In genomic region chr1:192626366-192627179, GRCh38 we compare ENCODE assay signal across 1 cellular context.
TF ChIP-seq lines count a peak whose summit lies in the region.

No MANE protein-coding gene starts in this region.

TF ChIP-seq in GM12878, 131 proteins besides CTCF, POLR2A, EP300 and RAD21 (continued from another document and continues in another):
- TF ChIP-seq NKRF (conservative IDR thresholded peaks at IDR 0.05) (no peak), WRNIP1 (IDR thresholded peaks at IDR 0.05; ENCODE audit: borderline replicate concordance, low read depth, low read length) (no peak), BACH1 (IDR thresholded peaks at IDR 0.05; ENCODE audit: borderline replicate concordance) (no peak), ZSCAN29 (IDR thresholded peaks at IDR 0.05) (no peak), MYB (IDR thresholded peaks at IDR 0.05; ENCODE audit: borderline replicate concordance, low read depth, low read length) (no peak), BRCA1 (IDR thresholded peaks at IDR 0.05; ENCODE audit: low read depth, low read length) (no peak), POU2F2 (IDR thresholded peaks at IDR 0.05; ENCODE audit: borderline replicate concordance, low read depth, low read length) (peak; percentile 49; the same call in 1 of the 3 replicates), NBN (IDR thresholded peaks at IDR 0.05) (0 out of 2 replicates have a peak, but pooled peaks have one; percentile 29), PAX5 (IDR thresholded peaks at IDR 0.05; ENCODE audit: borderline replicate concordance, low read depth, low read length) (0 out of 2 replicates have a peak, but pooled peaks have one; percentile 35), CBX5 (IDR thresholded peaks at IDR 0.05; ENCODE audit: low read depth) (no peak), CREB1 (IDR thresholded peaks at IDR 0.05; ENCODE audit: low read depth) (no peak), YBX1 (IDR thresholded peaks at IDR 0.05) (no peak), HCFC1 (IDR thresholded peaks at IDR 0.05; ENCODE audit: low read length) (no peak), CBFB (IDR thresholded peaks at IDR 0.05; ENCODE audit: low read depth) (no peak), TAF1 (IDR thresholded peaks at IDR 0.05; ENCODE audit: borderline replicate concordance, low read depth, low read length) (no peak), TCF7 (IDR thresholded peaks at IDR 0.05; ENCODE audit: borderline replicate concordance) (no peak), ATF3 (IDR thresholded peaks at IDR 0.05; ENCODE audit: borderline replicate concordance, extremely low read depth, low read depth, low read length) (no peak), STAT3 (IDR thresholded peaks at IDR 0.05; ENCODE audit: low read depth, low read length) (no peak), CEBPZ (IDR thresholded peaks at IDR 0.05; ENCODE audit: low read depth, low read length) (no peak), KDM1A (IDR thresholded peaks at IDR 0.05; ENCODE audit: borderline replicate concordance) (no peak), NR2F1 (conservative IDR thresholded peaks at IDR 0.05) (no peak; the same call in 1 of the 2 replicates), RCOR1 (conservative IDR thresholded peaks at IDR 0.05; ENCODE audit: low read depth, low read length) (no peak), RFX5 (IDR thresholded peaks at IDR 0.05; ENCODE audit: low read depth, low read length) (no peak), NR2C1 (IDR thresholded peaks at IDR 0.05) (no peak), MTA2 (IDR thresholded peaks at IDR 0.05; ENCODE audit: low read depth) (peak; percentile 59), PAX8 (IDR thresholded peaks at IDR 0.05) (no peak), GABPA (IDR thresholded peaks at IDR 0.05; ENCODE audit: low read depth) (no peak), RUNX3 (IDR thresholded peaks at IDR 0.05; ENCODE audit: low read length) (no peak), SIX5 (IDR thresholded peaks at IDR 0.05; ENCODE audit: low read depth, low read length, severe bottlenecking) (no peak), MEF2B (IDR thresholded peaks at IDR 0.05; ENCODE audit: partially characterized antibody, poor library complexity, severe bottlenecking) (peak; percentile 96), ATF7 (IDR thresholded peaks at IDR 0.05; ENCODE audit: low read depth) (0 out of 2 replicates have a peak, but pooled peaks have one; percentile 13), BMI1 (IDR thresholded peaks at IDR 0.05; ENCODE audit: borderline replicate concordance) (peak; percentile 31; the same call in 1 of the 2 replicates), LARP7 (IDR thresholded peaks at IDR 0.05) (no peak), REST (IDR thresholded peaks at IDR 0.05; ENCODE audit: low read depth, low read length) (no peak), EZH2 (IDR thresholded peaks at IDR 0.05; ENCODE audit: borderline replicate concordance, control insufficient read depth, low read depth, low read length) (no peak), ASH2L (IDR thresholded peaks at IDR 0.05; ENCODE audit: borderline replicate concordance, low read depth) (no peak), RBBP5 (conservative IDR thresholded peaks at IDR 0.05) (no peak), BCL11A (IDR thresholded peaks at IDR 0.05; ENCODE audit: low read depth, low read length) (peak; percentile 12; the same call in 1 of the 2 replicates), E4F1 (IDR thresholded peaks at IDR 0.05; ENCODE audit: borderline replicate concordance, partially characterized antibody) (no peak)
- TF ChIP-seq, protein P1, sequence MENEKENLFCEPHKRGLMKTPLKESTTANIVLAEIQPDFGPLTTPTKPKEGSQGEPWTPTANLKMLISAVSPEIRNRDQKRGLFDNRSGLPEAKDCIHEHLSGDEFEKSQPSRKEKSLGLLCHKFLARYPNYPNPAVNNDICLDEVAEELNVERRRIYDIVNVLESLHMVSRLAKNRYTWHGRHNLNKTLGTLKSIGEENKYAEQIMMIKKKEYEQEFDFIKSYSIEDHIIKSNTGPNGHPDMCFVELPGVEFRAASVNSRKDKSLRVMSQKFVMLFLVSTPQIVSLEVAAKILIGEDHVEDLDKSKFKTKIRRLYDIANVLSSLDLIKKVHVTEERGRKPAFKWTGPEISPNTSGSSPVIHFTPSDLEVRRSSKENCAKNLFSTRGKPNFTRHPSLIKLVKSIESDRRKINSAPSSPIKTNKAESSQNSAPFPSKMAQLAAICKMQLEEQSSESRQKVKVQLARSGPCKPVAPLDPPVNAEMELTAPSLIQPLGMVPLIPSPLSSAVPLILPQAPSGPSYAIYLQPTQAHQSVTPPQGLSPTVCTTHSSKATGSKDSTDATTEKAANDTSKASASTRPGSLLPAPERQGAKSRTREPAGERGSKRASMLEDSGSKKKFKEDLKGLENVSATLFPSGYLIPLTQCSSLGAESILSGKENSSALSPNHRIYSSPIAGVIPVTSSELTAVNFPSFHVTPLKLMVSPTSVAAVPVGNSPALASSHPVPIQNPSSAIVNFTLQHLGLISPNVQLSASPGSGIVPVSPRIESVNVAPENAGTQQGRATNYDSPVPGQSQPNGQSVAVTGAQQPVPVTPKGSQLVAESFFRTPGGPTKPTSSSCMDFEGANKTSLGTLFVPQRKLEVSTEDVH (IDR thresholded peaks at IDR 0.05; ENCODE audit: low read depth, partially characterized antibody) = no peak
- TF ChIP-seq, protein P2, sequence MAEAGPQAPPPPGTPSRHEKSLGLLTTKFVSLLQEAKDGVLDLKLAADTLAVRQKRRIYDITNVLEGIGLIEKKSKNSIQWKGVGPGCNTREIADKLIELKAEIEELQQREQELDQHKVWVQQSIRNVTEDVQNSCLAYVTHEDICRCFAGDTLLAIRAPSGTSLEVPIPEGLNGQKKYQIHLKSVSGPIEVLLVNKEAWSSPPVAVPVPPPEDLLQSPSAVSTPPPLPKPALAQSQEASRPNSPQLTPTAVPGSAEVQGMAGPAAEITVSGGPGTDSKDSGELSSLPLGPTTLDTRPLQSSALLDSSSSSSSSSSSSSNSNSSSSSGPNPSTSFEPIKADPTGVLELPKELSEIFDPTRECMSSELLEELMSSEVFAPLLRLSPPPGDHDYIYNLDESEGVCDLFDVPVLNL (IDR thresholded peaks at IDR 0.05; ENCODE audit: low read depth, low read length) = no peak
- TF ChIP-seq, protein P3, sequence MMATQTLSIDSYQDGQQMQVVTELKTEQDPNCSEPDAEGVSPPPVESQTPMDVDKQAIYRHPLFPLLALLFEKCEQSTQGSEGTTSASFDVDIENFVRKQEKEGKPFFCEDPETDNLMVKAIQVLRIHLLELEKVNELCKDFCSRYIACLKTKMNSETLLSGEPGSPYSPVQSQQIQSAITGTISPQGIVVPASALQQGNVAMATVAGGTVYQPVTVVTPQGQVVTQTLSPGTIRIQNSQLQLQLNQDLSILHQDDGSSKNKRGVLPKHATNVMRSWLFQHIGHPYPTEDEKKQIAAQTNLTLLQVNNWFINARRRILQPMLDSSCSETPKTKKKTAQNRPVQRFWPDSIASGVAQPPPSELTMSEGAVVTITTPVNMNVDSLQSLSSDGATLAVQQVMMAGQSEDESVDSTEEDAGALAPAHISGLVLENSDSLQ (IDR thresholded peaks at IDR 0.05) = peak; percentile 29
- TF ChIP-seq, protein P4, sequence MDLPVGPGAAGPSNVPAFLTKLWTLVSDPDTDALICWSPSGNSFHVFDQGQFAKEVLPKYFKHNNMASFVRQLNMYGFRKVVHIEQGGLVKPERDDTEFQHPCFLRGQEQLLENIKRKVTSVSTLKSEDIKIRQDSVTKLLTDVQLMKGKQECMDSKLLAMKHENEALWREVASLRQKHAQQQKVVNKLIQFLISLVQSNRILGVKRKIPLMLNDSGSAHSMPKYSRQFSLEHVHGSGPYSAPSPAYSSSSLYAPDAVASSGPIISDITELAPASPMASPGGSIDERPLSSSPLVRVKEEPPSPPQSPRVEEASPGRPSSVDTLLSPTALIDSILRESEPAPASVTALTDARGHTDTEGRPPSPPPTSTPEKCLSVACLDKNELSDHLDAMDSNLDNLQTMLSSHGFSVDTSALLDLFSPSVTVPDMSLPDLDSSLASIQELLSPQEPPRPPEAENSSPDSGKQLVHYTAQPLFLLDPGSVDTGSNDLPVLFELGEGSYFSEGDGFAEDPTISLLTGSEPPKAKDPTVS (IDR thresholded peaks at IDR 0.05; ENCODE audit: low read depth, low read length) = no peak
- TF ChIP-seq, protein P5, sequence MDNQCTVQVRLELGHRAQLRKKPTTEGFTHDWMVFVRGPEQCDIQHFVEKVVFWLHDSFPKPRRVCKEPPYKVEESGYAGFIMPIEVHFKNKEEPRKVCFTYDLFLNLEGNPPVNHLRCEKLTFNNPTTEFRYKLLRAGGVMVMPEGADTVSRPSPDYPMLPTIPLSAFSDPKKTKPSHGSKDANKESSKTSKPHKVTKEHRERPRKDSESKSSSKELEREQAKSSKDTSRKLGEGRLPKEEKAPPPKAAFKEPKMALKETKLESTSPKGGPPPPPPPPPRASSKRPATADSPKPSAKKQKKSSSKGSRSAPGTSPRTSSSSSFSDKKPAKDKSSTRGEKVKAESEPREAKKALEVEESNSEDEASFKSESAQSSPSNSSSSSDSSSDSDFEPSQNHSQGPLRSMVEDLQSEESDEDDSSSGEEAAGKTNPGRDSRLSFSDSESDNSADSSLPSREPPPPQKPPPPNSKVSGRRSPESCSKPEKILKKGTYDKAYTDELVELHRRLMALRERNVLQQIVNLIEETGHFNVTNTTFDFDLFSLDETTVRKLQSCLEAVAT (IDR thresholded peaks at IDR 0.05) = no peak
